In genomic region chr3:58473275-58473674, GRCh38 we compare ENCODE assay signal across 16 cellular contexts. TPM values are rescaled to one million over a fixed set of nuclear protein-coding genes. Genes with fewer than 3 reads are reported as not detected.
DNase-seq lines count a peak whose midpoint lies in the region; ATAC-seq and TF ChIP-seq lines count a peak whose summit lies in the region.
"Had no signal": no experiment of that assay in that cellular context is flagged by ENCODE, and none has a peak within 500 bp of the region (broad histone marks: within the 10 kb centered on the region; RNA-seq: fewer than 3 reads in every experiment).

No MANE protein-coding gene starts in this region.

- no peak for TF ChIP-seq POLR2A in breast epithelium (IDR thresholded peaks at IDR 0.05)

- no peak overlapping the region for H3K9ac ChIP-seq in mesendoderm (ENCODE audit: low read length)
- H3K9ac ChIP-seq: BLaER1 treated with 17β-estradiol and CSF1 and Interleukin-3, amounts not matched to agents 10 nM and 100 nM had no signal

- POLR2A ChIA-PET in MCF 10A (lab: Yijun Ruan, JAX) (interaction anchor here (2.5 to 3.5 kb wide), 2 partner anchors 8 to 14 kb away, joined by 9 to 33 read pairs; no protein-coding TSS in a partner anchor), T-cell (lab: Charles Lee) (no interaction called here)
- POLR2A ChIA-PET in activated CD8-positive, alpha-beta T cell treated with anti-CD3 and anti-CD28 coated beads, Interleukin-2, amount 10 ng/mL, durations not matched to agents 7 days and 5 days (lab: Charles Lee), result no interaction called here

- no peak overlapping the region for H4K5ac ChIP-seq in mesendoderm (ENCODE audit: low read length)

- CTCF ChIA-PET in MCF 10A (lab: Yijun Ruan, JAX), result interaction anchor here (0.6 to 6.7 kb wide), 6 partner anchors 10 to 387 kb away, joined by 3 to 60 read pairs (median 6); partner anchors contain the start of gene KCTD6
- CTCF ChIA-PET in T-cell (lab: Charles Lee), result no interaction called here
- CTCF ChIA-PET in activated CD8-positive, alpha-beta T cell treated with anti-CD3 and anti-CD28 coated beads, Interleukin-2, amount 10 ng/mL, durations not matched to agents 7 days and 5 days (lab: Charles Lee), result interaction anchor here (1.4 to 2.4 kb wide), 4 partner anchors 10 to 167 kb away, joined by 3 to 12 read pairs (median 6); partner anchors contain the start of genes HTD2 and KCTD6

- H3K4me1 Mint-ChIP-seq in MCF 10A (ENCODE audit: insufficient read depth, unreplicated experiment) (peaks cover 13% of the 10 kb centered on the region), T-cell (peaks cover 20 to 42% (median 41%) of the 10 kb centered on the region in 3 donors), type B pancreatic cell (ENCODE audit: unreplicated experiment) (peaks cover 43% of the 10 kb centered on the region)
- peaks cover 28% of the 10 kb centered on the region for H3K4me1 Mint-ChIP-seq in activated CD8-positive, alpha-beta T cell treated with anti-CD3 and anti-CD28 coated beads, Interleukin-2, amount 10 ng/mL, durations not matched to agents 7 days and 5 days (ENCODE audit: low read depth)

- H3K36me3 Mint-ChIP-seq in MCF 10A (ENCODE audit: insufficient read depth, unreplicated experiment), result no peaks in the 10 kb centered on the region
- no peaks in the 10 kb centered on the region for H3K36me3 Mint-ChIP-seq in T-cell
- H3K36me3 Mint-ChIP-seq in type B pancreatic cell, result no peaks in the 10 kb centered on the region
- H3K36me3 Mint-ChIP-seq in activated CD8-positive, alpha-beta T cell treated with anti-CD3 and anti-CD28 coated beads, Interleukin-2, amount 10 ng/mL, durations not matched to agents 7 days and 5 days (ENCODE audit: low read depth), result no peaks in the 10 kb centered on the region

- TF ChIP-seq CTCF in MCF 10A (IDR thresholded peaks at IDR 0.05; ENCODE audit: unreplicated experiment) (no peak), breast epithelium (IDR thresholded peaks at IDR 0.05) (no peak), type B pancreatic cell (conservative IDR thresholded peaks at IDR 0.05) (no peak)

- no peak overlapping the region for H2BK5ac ChIP-seq in mesendoderm (ENCODE audit: low read length)

- H3K4me3 ChIP-seq in breast epithelium (no peak overlapping the region), mesendoderm (ENCODE audit: low read length) (no peak overlapping the region)
- H3K4me3 ChIP-seq: BLaER1 treated with 17β-estradiol and CSF1 and Interleukin-3, amounts not matched to agents 10 nM and 100 nM had no signal

- no TSS peak for BruUV-seq in MCF 10A (replicated peaks; lab: Mats Ljungman, UMichigan)

- no CpG with 5 or more reads among the region's 1 CpG for WGBS in mesendoderm (ENCODE audit: extremely low coverage, insufficient coverage, low lambda C conversion rate)

- no peak overlapping the region for H2BK15ac ChIP-seq in mesendoderm (replicated peaks; ENCODE audit: low read depth)

- H3K4me3 Mint-ChIP-seq in MCF 10A (ENCODE audit: unreplicated experiment) (no peak overlapping the region), T-cell (no peak overlapping the region), type B pancreatic cell (peak overlapping the region; percentile 60)
- H3K4me3 Mint-ChIP-seq in activated CD8-positive, alpha-beta T cell treated with anti-CD3 and anti-CD28 coated beads, Interleukin-2, amount 10 ng/mL, durations not matched to agents 7 days and 5 days, result no peak overlapping the region

- H3K27me3 Mint-ChIP-seq in MCF 10A (ENCODE audit: insufficient read depth, unreplicated experiment) (no peaks in the 10 kb centered on the region), T-cell (no peaks in the 10 kb centered on the region), type B pancreatic cell (no peaks in the 10 kb centered on the region)
- peaks cover 20% of the 10 kb centered on the region for H3K27me3 Mint-ChIP-seq in activated CD8-positive, alpha-beta T cell treated with anti-CD3 and anti-CD28 coated beads, Interleukin-2, amount 10 ng/mL, durations not matched to agents 7 days and 5 days (ENCODE audit: low read depth)
- H3K27me3 Mint-ChIP-seq: IgD-negative memory B cell had no signal

- H3K27ac Mint-ChIP-seq in MCF 10A (ENCODE audit: low read depth, unreplicated experiment) (peak overlapping the region; percentile 82), T-cell (peak overlapping the region; percentile 61 to 85), type B pancreatic cell (peak overlapping the region; percentile 55)
- H3K27ac Mint-ChIP-seq in activated CD8-positive, alpha-beta T cell treated with anti-CD3 and anti-CD28 coated beads, Interleukin-2, amount 10 ng/mL, durations not matched to agents 7 days and 5 days, result no peak overlapping the region

- H3K4me2 ChIP-seq in mesendoderm (ENCODE audit: low read length), result no peak overlapping the region

- no peak overlapping the region for H3K23ac ChIP-seq in mesendoderm (ENCODE audit: low read length)

- no peak overlapping the region for H3K27ac ChIP-seq in breast epithelium
- H3K27ac ChIP-seq in mesendoderm (ENCODE audit: low read depth, low read length), result no peak overlapping the region

- no peak for DNase-seq in MCF 10A (ENCODE audit: unreplicated experiment)
- DNase-seq in breast epithelium (ENCODE audit: low spot score in 2 of 2), result no peak
- no peak for DNase-seq in T-cell
- peak; percentile 57 for DNase-seq in mesendoderm
- DNase-seq in type B pancreatic cell (ENCODE audit: extremely low spot score, unreplicated experiment), result no peak
- no peak for DNase-seq in activated CD8-positive, alpha-beta T cell treated with anti-CD3 and anti-CD28 coated beads, Interleukin-2, amount 10 ng/mL, durations not matched to agents 7 days and 5 days
- DNase-seq in NCI-H345 treated with DMSO at 0.1 percent for 48 hours (lab: John Stamatoyannopoulos, UW; ENCODE audit: unreplicated experiment), result no peak
- DNase-seq: COR-L47, GF-D8, GOT3, NCI-H1105 treated with DMSO at 0.1 percent for 48 hours, NCI-H187, NCI-H446 had no signal

- no peaks in the 10 kb centered on the region for H3K79me1 ChIP-seq in mesendoderm (ENCODE audit: low read length)

- H4K8ac ChIP-seq in mesendoderm (ENCODE audit: low read depth, low read length), result no peak overlapping the region

- no peak overlapping the region for H3K56ac ChIP-seq in mesendoderm (ENCODE audit: low read length)

- ATAC-seq in T-cell (replicated peaks in 1 of 4), result no peak
- no peak for ATAC-seq in HG02798 (IDR thresholded peaks at IDR 0.05; ENCODE audit: poor library complexity, unreplicated experiment)
- no peak for ATAC-seq in activated CD8-positive, alpha-beta T cell treated with anti-CD3 and anti-CD28 coated beads, Interleukin-2, amount 10 ng/mL, durations not matched to agents 7 days and 5 days

- peak overlapping the region; percentile 42 for H3K4ac ChIP-seq in mesendoderm (ENCODE audit: low read depth, low read length)

- H2BK120ac ChIP-seq in mesendoderm (ENCODE audit: low read depth, low read length), result no peak overlapping the region

- H3K18ac ChIP-seq in mesendoderm (ENCODE audit: low read length), result peak overlapping the region; percentile 13

- H3K27me3 ChIP-seq in breast epithelium (no peaks in the 10 kb centered on the region), mesendoderm (ENCODE audit: insufficient read depth, low read length, poor library complexity) (no peaks in the 10 kb centered on the region)
- H3K27me3 ChIP-seq: BLaER1 treated with 17β-estradiol and CSF1 and Interleukin-3, amounts not matched to agents 10 nM and 100 nM had no signal

- no peaks in the 10 kb centered on the region for H3K36me3 ChIP-seq in breast epithelium
- no peaks in the 10 kb centered on the region for H3K36me3 ChIP-seq in mesendoderm (ENCODE audit: control insufficient read depth, insufficient read depth, low read length)
- H3K36me3 ChIP-seq: BLaER1 treated with 17β-estradiol and CSF1 and Interleukin-3, amounts not matched to agents 10 nM and 100 nM had no signal

- no peaks in the 10 kb centered on the region for H3K9me3 ChIP-seq in breast epithelium
- H3K9me3 ChIP-seq: BLaER1 treated with 17β-estradiol and CSF1 and Interleukin-3, amounts not matched to agents 10 nM and 100 nM had no signal

- no peak overlapping the region for H2AK5ac ChIP-seq in mesendoderm (ENCODE audit: low read length)

- H3K9me3 Mint-ChIP-seq in MCF 10A (ENCODE audit: unreplicated experiment) (no peaks in the 10 kb centered on the region), T-cell (no peaks in the 10 kb centered on the region), type B pancreatic cell (no peaks in the 10 kb centered on the region)
- no peaks in the 10 kb centered on the region for H3K9me3 Mint-ChIP-seq in activated CD8-positive, alpha-beta T cell treated with anti-CD3 and anti-CD28 coated beads, Interleukin-2, amount 10 ng/mL, durations not matched to agents 7 days and 5 days (ENCODE audit: insufficient read depth)
- H3K9me3 Mint-ChIP-seq: IgD-negative memory B cell had no signal

- no peaks in the 10 kb centered on the region for H3K79me2 ChIP-seq in mesendoderm (ENCODE audit: control insufficient read depth, insufficient read depth, low read length)

- intact Hi-C loops in MCF 10A (cut with micrococcal nuclease), result no loop called here
- intact Hi-C loops in breast epithelium (cut with DNase I; ENCODE audit: low total_unique reads), result no loop called here

- H3K4me1 ChIP-seq in breast epithelium (no peaks in the 10 kb centered on the region), mesendoderm (ENCODE audit: control insufficient read depth, low read depth, low read length) (peaks cover 21% of the 10 kb centered on the region)

RNA-seq across cellular contexts. Expression of gene KCTD6, which starts 18.6 kb away (rescaled TPM):
- total RNA-seq in MCF 10A (2022) (9.9 and 10.6 TPM in 2 replicates), breast epithelium (10 to 100 TPM; 15.4 to 30.7 (median 16.3) TPM), T-cell (1 to 10 TPM; 6.6 to 9.4 (median 7.8) TPM), type B pancreatic cell (ENCODE audit: low replicate concordance) (23.5 and 24.9 TPM in 2 replicates)
- 44.2 TPM for polyA plus RNA-seq in mesendoderm (2013, experiment 1 of 2)
- 42.6 TPM for polyA plus RNA-seq in mesendoderm (2013, experiment 2 of 2)
- 1 to 10 TPM; 5.2 to 6.2 TPM for total RNA-seq in activated CD8-positive, alpha-beta T cell treated with anti-CD3 and anti-CD28 coated beads, Interleukin-2, amount 10 ng/mL, durations not matched to agents 7 days and 5 days

RNA-seq across cellular contexts. Expression of gene PDHB, which starts 39.6 kb away (rescaled TPM):
- 52.2 and 62.2 TPM in 2 replicates for total RNA-seq in MCF 10A (2022)
- total RNA-seq in breast epithelium, result 10 to 100 TPM; 56.0 to 68.2 (median 57.1) TPM
- 10 to 100 TPM; 27.0 to 54.2 (median 49.2) TPM for total RNA-seq in T-cell
- polyA plus RNA-seq in mesendoderm (2013, experiment 1 of 2), result 316 TPM
- 310 TPM for polyA plus RNA-seq in mesendoderm (2013, experiment 2 of 2)
- 72.1 and 76.9 TPM in 2 replicates for total RNA-seq in type B pancreatic cell (ENCODE audit: low replicate concordance)
- total RNA-seq in activated CD8-positive, alpha-beta T cell treated with anti-CD3 and anti-CD28 coated beads, Interleukin-2, amount 10 ng/mL, durations not matched to agents 7 days and 5 days, result 10 to 100 TPM; 48.9 to 50.3 TPM

Comparison
In these comparisons a context has a peak if more than half of its experiments do, and no peak if none do; other contexts are left out.
1. CTCF ChIA-PET loops: an anchor here in MCF 10A (0.6 to 6.7 kb wide) and activated CD8-positive, alpha-beta T cell treated with anti-CD3 and anti-CD28 coated beads, Interleukin-2, amount 10 ng/mL, durations not matched to agents 7 days and 5 days (1.4 to 2.4 kb wide); none called in T-cell.